In the genomic region with DNA sequence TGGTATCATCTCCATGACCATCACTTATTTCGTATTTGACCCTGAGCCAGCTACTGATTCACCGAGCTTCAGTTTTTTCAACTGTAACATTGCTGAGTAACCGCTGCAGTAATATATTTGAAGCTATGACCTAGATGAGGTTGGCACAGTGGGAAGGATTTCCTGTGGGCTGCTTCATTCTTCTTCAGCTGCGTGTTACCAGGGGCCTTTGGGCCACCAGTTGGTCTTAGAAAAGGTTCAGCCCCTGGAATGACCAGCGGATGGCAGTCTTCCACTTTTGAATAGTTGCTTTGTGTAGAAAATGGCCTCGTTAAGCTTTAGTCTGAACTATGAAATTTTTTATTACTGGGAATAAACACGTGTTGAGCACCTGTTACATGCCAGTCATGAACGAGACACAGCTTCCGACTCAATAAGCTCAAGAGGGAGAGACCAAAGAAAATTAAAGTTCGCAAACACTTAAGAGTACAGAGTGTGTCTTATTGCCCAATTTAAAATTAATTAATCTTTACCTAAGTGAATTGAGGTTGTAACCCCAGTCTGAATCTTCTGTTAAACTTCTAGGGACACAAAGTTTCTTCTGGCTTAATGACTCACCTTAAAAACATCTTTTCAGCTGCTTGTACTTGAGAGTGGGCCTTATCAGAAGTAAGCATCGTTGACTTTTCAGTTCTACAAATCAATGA, we compare ENCODE assay signal across 1 cellular context.
TF ChIP-seq lines count a peak whose summit lies in the region.

No MANE protein-coding gene starts in this region.

TF ChIP-seq in HepG2, 621 proteins besides CTCF, POLR2A, EP300 and RAD21 (continued from another document):
- TF ChIP-seq, protein P1, sequence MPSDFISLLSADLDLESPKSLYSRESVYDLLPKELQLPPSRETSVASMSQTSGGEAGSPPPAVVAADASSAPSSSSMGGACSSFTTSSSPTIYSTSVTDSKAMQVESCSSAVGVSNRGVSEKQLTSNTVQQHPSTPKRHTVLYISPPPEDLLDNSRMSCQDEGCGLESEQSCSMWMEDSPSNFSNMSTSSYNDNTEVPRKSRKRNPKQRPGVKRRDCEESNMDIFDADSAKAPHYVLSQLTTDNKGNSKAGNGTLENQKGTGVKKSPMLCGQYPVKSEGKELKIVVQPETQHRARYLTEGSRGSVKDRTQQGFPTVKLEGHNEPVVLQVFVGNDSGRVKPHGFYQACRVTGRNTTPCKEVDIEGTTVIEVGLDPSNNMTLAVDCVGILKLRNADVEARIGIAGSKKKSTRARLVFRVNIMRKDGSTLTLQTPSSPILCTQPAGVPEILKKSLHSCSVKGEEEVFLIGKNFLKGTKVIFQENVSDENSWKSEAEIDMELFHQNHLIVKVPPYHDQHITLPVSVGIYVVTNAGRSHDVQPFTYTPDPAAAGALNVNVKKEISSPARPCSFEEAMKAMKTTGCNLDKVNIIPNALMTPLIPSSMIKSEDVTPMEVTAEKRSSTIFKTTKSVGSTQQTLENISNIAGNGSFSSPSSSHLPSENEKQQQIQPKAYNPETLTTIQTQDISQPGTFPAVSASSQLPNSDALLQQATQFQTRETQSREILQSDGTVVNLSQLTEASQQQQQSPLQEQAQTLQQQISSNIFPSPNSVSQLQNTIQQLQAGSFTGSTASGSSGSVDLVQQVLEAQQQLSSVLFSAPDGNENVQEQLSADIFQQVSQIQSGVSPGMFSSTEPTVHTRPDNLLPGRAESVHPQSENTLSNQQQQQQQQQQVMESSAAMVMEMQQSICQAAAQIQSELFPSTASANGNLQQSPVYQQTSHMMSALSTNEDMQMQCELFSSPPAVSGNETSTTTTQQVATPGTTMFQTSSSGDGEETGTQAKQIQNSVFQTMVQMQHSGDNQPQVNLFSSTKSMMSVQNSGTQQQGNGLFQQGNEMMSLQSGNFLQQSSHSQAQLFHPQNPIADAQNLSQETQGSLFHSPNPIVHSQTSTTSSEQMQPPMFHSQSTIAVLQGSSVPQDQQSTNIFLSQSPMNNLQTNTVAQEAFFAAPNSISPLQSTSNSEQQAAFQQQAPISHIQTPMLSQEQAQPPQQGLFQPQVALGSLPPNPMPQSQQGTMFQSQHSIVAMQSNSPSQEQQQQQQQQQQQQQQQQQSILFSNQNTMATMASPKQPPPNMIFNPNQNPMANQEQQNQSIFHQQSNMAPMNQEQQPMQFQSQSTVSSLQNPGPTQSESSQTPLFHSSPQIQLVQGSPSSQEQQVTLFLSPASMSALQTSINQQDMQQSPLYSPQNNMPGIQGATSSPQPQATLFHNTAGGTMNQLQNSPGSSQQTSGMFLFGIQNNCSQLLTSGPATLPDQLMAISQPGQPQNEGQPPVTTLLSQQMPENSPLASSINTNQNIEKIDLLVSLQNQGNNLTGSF (CRISPR knock-in tag; IDR thresholded peaks at IDR 0.05): no peak
- TF ChIP-seq HHEX (CRISPR knock-in tag; IDR thresholded peaks at IDR 0.05): no peak
- TF ChIP-seq, protein P2, sequence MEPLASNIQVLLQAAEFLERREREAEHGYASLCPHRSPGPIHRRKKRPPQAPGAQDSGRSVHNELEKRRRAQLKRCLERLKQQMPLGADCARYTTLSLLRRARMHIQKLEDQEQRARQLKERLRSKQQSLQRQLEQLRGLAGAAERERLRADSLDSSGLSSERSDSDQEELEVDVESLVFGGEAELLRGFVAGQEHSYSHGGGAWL (CRISPR knock-in tag; IDR thresholded peaks at IDR 0.05): no peak
